36 cellular contexts compared by ENCODE assay signal in the genomic region with DNA sequence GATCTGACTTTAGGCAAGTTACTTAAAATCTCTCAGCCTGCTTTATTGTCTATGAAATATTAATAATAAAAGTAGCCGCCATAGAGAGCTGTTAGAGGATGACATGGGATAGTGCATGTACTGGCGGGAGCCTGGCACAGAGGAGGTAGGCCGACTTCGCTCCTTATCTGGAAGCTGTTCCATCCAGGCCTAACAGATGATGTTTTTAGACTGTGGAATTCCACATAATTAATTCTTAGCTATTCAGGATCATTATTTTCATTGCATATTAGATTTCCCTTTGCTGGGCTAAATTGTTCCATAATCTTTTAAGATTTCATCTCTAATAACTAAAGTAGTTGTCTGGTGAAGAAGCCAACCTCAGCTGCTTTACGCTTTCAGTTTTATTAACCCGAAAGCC. TPM values are rescaled to one million over a fixed set of nuclear protein-coding genes. Genes with fewer than 3 reads are reported as not detected.
"Had no signal": no experiment of that assay in that cellular context is flagged by ENCODE, and none has a peak within 500 bp of the region (broad histone marks: within the 10 kb centered on the region; RNA-seq: fewer than 3 reads in every experiment).

No MANE protein-coding gene starts in this region.

- H3K27ac ChIP-seq: adrenal gland, body of pancreas, brain microvascular endothelial cell, breast epithelium, VCaP had no signal

- H3K4me1 ChIP-seq: adrenal gland, body of pancreas, breast epithelium had no signal

- H3K27me3 ChIP-seq: adrenal gland, body of pancreas, brain microvascular endothelial cell, breast epithelium had no signal

- FAIRE-seq: astrocyte, TTC549 had no signal

- ATAC-seq: activated CD4-positive, alpha-beta T cell treated with anti-CD3 and anti-CD28 coated beads for 36 hours; activated CD4-positive, CD25-positive, alpha-beta regulatory T cell treated with anti-CD3 and anti-CD28 coated beads, Interleukin-2, amount 50 U/mL, for 24 hours; activated CD8-positive, alpha-beta T cell treated with anti-CD3 and anti-CD28 coated beads for 36 hours; activated naive CD4-positive, alpha-beta T cell treated with anti-CD3 and anti-CD28 coated beads, Interleukin-2, amount 50 U/mL, for 72 hours; activated T-cell treated with anti-CD3 and anti-CD28 coated beads, Interleukin-2, amount 50 U/mL, for 4 hours; activated T-cell treated with anti-CD3 and anti-CD28 coated beads, Interleukin-2, amount 50 U/mL, for 72 hours; activated T-helper 17 cell treated with anti-CD3 and anti-CD28 coated beads, Interleukin-2, amount 50 U/mL, for 72 hours; body of pancreas had no signal

- H3K36me3 ChIP-seq: adrenal gland, brain microvascular endothelial cell, breast epithelium had no signal

- H3K9me3 ChIP-seq: adrenal gland, body of pancreas, breast epithelium had no signal

- DNase-seq: activated B cell treated with CpG ODN at 0.5 μM for 24 hours; activated CD4-positive, alpha-beta memory T cell treated with anti-CD3 and anti-CD28 coated beads for 36 hours; activated CD4-positive, alpha-beta T cell treated with anti-CD3 and anti-CD28 coated beads for 1 hour; activated CD4-positive, alpha-beta T cell treated with anti-CD3 and anti-CD28 coated beads for 36 hours; activated CD4-positive, alpha-beta T cell treated with anti-CD3 and anti-CD28 coated beads, Interleukin-2, amount 10 ng/mL, durations not matched to agents 24 days and 14 days; activated CD4-positive, alpha-beta T cell treated with anti-CD3 and anti-CD28 coated beads, Interleukin-2, amount 50 U/mL, for 1 hour; activated CD4-positive, alpha-beta T cell treated with anti-CD3 and anti-CD28 coated beads, Interleukin-2, amount 50 U/mL, for 4 hours; activated CD8-positive, alpha-beta memory T cell treated with anti-CD3 and anti-CD28 coated beads, Interleukin-2, amount 50 U/mL, for 4 hours; activated CD8-positive, alpha-beta T cell treated with anti-CD3 and anti-CD28 coated beads for 36 hours; activated effector memory CD4-positive, alpha-beta T cell treated with anti-CD3 and anti-CD28 coated beads, Interleukin-2, amount 50 U/mL, for 16 hours; activated gamma-delta T cell treated with Interleukin-2 at 50 U/mL for 16 hours; activated naive CD4-positive, alpha-beta T cell; activated naive CD4-positive, alpha-beta T cell treated with anti-CD3 and anti-CD28 coated beads for 36 hours; activated naive CD4-positive, alpha-beta T cell treated with anti-CD3 and anti-CD28 coated beads, Interleukin-2, amount 50 U/mL, for 16 hours; activated naive CD8-positive, alpha-beta T cell treated with anti-CD3 and anti-CD28 coated beads for 36 hours; activated T-cell treated with anti-CD3 and anti-CD28 coated beads for 4 hours; activated T-cell treated with anti-CD3 and anti-CD28 coated beads, Interleukin-2, amount 50 U/mL, for 1 hour; activated T-cell treated with anti-CD3 and anti-CD28 coated beads, Interleukin-2, amount 50 U/mL, for 4 hours; activated T-cell treated with anti-CD3 and anti-CD28 coated beads, Interleukin-2, amount 50 U/mL, for 72 hours; adrenal gland; amniotic stem cell; aorta; body of pancreas; brain microvascular endothelial cell; central memory CD4-positive, alpha-beta T cell; T-helper 2 cell; T-helper 9 cell had no signal

- H3K4me3 ChIP-seq: adrenal gland, body of pancreas, breast epithelium had no signal

RNA-seq across cellular contexts. Expression of a gene that starts 30.8 kb away (rescaled TPM):
- total RNA-seq: activated B cell treated with CpG ODN at 0.5 μM for 24 hours; activated CD4-positive, alpha-beta memory T cell treated with anti-CD3 and anti-CD28 coated beads for 36 hours; activated CD4-positive, alpha-beta T cell treated with anti-CD3 and anti-CD28 coated beads for 36 hours; activated CD4-positive, alpha-beta T cell treated with anti-CD3 and anti-CD28 coated beads, Interleukin-2, amount 10 ng/mL, durations not matched to agents 24 days and 14 days; activated CD8-positive, alpha-beta memory T cell treated with anti-CD3 and anti-CD28 coated beads for 36 hours; activated CD8-positive, alpha-beta T cell treated with anti-CD3 and anti-CD28 coated beads for 36 hours; activated naive CD4-positive, alpha-beta T cell treated with anti-CD3 and anti-CD28 coated beads for 36 hours; activated naive CD4-positive, alpha-beta T cell treated with anti-CD3 and anti-CD28 coated beads, Interleukin-2, amount 50 U/mL, for 72 hours; activated naive CD8-positive, alpha-beta T cell treated with anti-CD3 and anti-CD28 coated beads for 36 hours; activated T-cell treated with anti-CD3 and anti-CD28 coated beads, Interleukin-2, amount 50 U/mL, for 4 hours; activated T-cell treated with anti-CD3 and anti-CD28 coated beads, Interleukin-2, amount 50 U/mL, for 72 hours; activated T-helper 1 cell treated with anti-CD3 and anti-CD28 coated beads, Interleukin-12 subunit alpha, Interleukin-12 subunit beta, Interleukin-2, Interleukin-4 antibody, amounts not matched to agents 30 ng/mL and 10 ng/mL and 1 ng/mL, durations not matched to agents 14 hours and 24 hours and 36 hours; activated T-helper 17 cell treated with anti-CD3 and anti-CD28 coated beads, Interleukin-2, amount 50 U/mL, for 72 hours had no signal
